1 cellular context compared by ENCODE assay signal in genomic region chr17:38317081-38317480, GRCh38.
TF ChIP-seq lines count a peak whose summit lies in the region.

No MANE protein-coding gene starts in this region.

TF ChIP-seq in K562, 482 proteins besides CTCF, POLR2A, EP300 and RAD21:
- TF ChIP-seq PURB (CRISPR knock-in tag; IDR thresholded peaks at IDR 0.05; ENCODE audit: low read depth), result no peak
- no peak for TF ChIP-seq ZNF717 (CRISPR knock-in tag; IDR thresholded peaks at IDR 0.05)
- no peak for TF ChIP-seq KLF10 (CRISPR knock-in tag; IDR thresholded peaks at IDR 0.05)
- no peak for TF ChIP-seq SRSF7 (optimal IDR thresholded peaks at IDR 0.05; ENCODE audit: low read depth, low read length)
- TF ChIP-seq NCOA6 (IDR thresholded peaks at IDR 0.05), result no peak
- no peak for TF ChIP-seq SMAD1 (IDR thresholded peaks at IDR 0.05; ENCODE audit: low read depth, low read length, partially characterized antibody)
- no peak for TF ChIP-seq XRCC3 (IDR thresholded peaks at IDR 0.05)
- no peak for TF ChIP-seq SP1 (CRISPR knock-in tag; IDR thresholded peaks at IDR 0.05)
- no peak for TF ChIP-seq NCOA2 (IDR thresholded peaks at IDR 0.05; ENCODE audit: partially characterized antibody in 2 of 2)
- no peak for TF ChIP-seq ZNF699 (CRISPR knock-in tag; IDR thresholded peaks at IDR 0.05; ENCODE audit: insufficient replicate concordance)
- no peak for TF ChIP-seq GATAD2B (IDR thresholded peaks at IDR 0.05; ENCODE audit: borderline replicate concordance)
- TF ChIP-seq ZNF212 (CRISPR knock-in tag; IDR thresholded peaks at IDR 0.05), result no peak
- TF ChIP-seq ZNF644 (tag; IDR thresholded peaks at IDR 0.05; ENCODE audit: low read depth), result no peak
- TF ChIP-seq CBFA2T2 (conservative IDR thresholded peaks at IDR 0.05), result no peak
- no peak for TF ChIP-seq STAT6 (CRISPR knock-in tag; IDR thresholded peaks at IDR 0.05)
- no peak for TF ChIP-seq ZNF274 (IDR thresholded peaks at IDR 0.05; ENCODE audit: borderline replicate concordance, low read depth, low read length)
- no peak for TF ChIP-seq ZNF232 (CRISPR knock-in tag; IDR thresholded peaks at IDR 0.05)
- TF ChIP-seq MAX (CRISPR knock-in tag; IDR thresholded peaks at IDR 0.05), result no peak
- TF ChIP-seq TRIM28 (IDR thresholded peaks at IDR 0.05), result no peak
